12 cellular contexts compared by ENCODE assay signal in the genomic region with DNA sequence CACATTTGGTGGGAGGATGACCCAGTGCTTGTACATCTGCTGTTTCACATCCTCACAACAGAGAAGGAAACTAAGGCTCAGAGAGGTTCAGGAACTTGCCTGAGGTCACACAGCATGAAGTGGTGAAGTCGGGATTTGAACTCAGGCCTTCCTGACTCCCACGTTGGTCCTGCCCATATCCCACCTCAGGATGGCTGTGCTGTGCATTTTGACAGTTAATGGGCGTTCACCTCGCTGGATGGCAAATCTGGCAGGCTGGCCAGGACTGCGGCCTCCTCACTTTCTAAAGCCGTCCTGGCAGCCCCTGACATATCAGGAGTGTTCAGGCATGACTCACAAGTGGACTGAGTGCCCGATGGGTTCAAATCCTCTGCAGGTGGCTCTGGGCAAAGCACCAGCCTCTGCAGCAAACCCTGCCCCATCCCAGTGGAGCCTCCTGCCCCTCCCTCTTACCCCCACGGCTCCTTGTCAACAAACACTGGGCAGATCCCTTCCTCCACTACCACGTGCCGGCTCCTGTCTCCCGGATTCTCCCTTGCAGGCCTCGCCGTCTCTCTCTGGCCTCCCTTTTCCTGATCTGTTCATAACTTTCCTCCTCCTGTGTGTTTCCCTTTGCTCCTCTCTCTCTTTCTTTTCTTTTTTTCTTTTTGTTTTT. TPM values are rescaled to one million over a fixed set of nuclear protein-coding genes. Genes with fewer than 3 reads are reported as not detected.
DNase-seq lines count a peak whose midpoint lies in the region; ATAC-seq and TF ChIP-seq lines count a peak whose summit lies in the region.
"Had no signal": no experiment of that assay in that cellular context is flagged by ENCODE, and none has a peak within 500 bp of the region (broad histone marks: within the 10 kb centered on the region; RNA-seq: fewer than 3 reads in every experiment).

No MANE protein-coding gene starts in this region.

- peak overlapping the region; percentile 59 to 73 (median 68) for H3K27ac ChIP-seq in gastrocnemius medialis
- H3K27ac ChIP-seq: 22Rv1 had no signal

- TF ChIP-seq POLR2A in gastrocnemius medialis (IDR thresholded peaks at IDR 0.05): no peak

- TF ChIP-seq CTCF in gastrocnemius medialis (IDR thresholded peaks at IDR 0.05 in 4 of 5, conservative IDR thresholded peaks at IDR 0.05 in 1 of 5): no peak

- in situ Hi-C loops in gastrocnemius medialis (cut with MboI; ENCODE audit: low sequenced_read_pairs in 4 of 4): no loop called here

- no peaks in the 10 kb centered on the region for H3K9me3 ChIP-seq in gastrocnemius medialis

- H3K36me3 ChIP-seq in gastrocnemius medialis: no peaks in the 10 kb centered on the region

- no peak overlapping the region for H3K4me3 ChIP-seq in gastrocnemius medialis

- no peak overlapping the region for H3K4me3 Mint-ChIP-seq in T-helper 1 cell treated with Interleukin-12 subunit alpha and Interleukin-12 subunit beta and Interleukin-4 antibody, amounts not matched to agents 30 μg/mL and 1 μg/mL, for 36 hours

- peak overlapping the region; percentile 58 for H3K27ac Mint-ChIP-seq in T-helper 1 cell treated with Interleukin-12 subunit alpha and Interleukin-12 subunit beta and Interleukin-4 antibody, amounts not matched to agents 30 μg/mL and 1 μg/mL, for 36 hours

- peaks cover 18% of the 10 kb centered on the region for H3K4me1 Mint-ChIP-seq in T-helper 1 cell treated with Interleukin-12 subunit alpha and Interleukin-12 subunit beta and Interleukin-4 antibody, amounts not matched to agents 30 μg/mL and 1 μg/mL, for 36 hours (ENCODE audit: low read depth)

- no peaks in the 10 kb centered on the region for H3K27me3 Mint-ChIP-seq in T-helper 1 cell treated with Interleukin-12 subunit alpha and Interleukin-12 subunit beta and Interleukin-4 antibody, amounts not matched to agents 30 μg/mL and 1 μg/mL, for 36 hours (ENCODE audit: low read depth)

- H3K36me3 Mint-ChIP-seq in T-helper 1 cell treated with Interleukin-12 subunit alpha and Interleukin-12 subunit beta and Interleukin-4 antibody, amounts not matched to agents 30 μg/mL and 1 μg/mL, for 36 hours (ENCODE audit: low read depth): no peaks in the 10 kb centered on the region

- H3K27me3 ChIP-seq in gastrocnemius medialis: no peaks in the 10 kb centered on the region

- no peak for DNase-seq in T-helper 1 cell
- DNase-seq in left cardiac atrium: no peak
- DNase-seq in gastrocnemius medialis: peak; percentile 85 to 86
- DNase-seq: activated naive CD4-positive, alpha-beta T cell treated with Interleukin-2 at 50 U/mL for 16 hours; mesendoderm; NCI-H510A treated with DMSO at 0.1 percent for 48 hours had no signal

- H3K9me3 Mint-ChIP-seq in T-helper 1 cell treated with Interleukin-12 subunit alpha and Interleukin-12 subunit beta and Interleukin-4 antibody, amounts not matched to agents 30 μg/mL and 1 μg/mL, for 36 hours: no peaks in the 10 kb centered on the region

- intact Hi-C loops in left cardiac atrium (cut with DNase I) (no loop called here), gastrocnemius medialis (cut with DNase I; ENCODE audit: low total_unique reads) (no loop called here)

- peaks cover 5 to 10% of the 10 kb centered on the region in 2 donors for H3K4me1 ChIP-seq in gastrocnemius medialis

- peak; percentile 77 for ATAC-seq in SK-N-SH treated with all-trans-retinoic acid at 6 μM for 48 hours
- peak; percentile 40 to 91 for ATAC-seq in left cardiac atrium
- peak; percentile 92 to 94 for ATAC-seq in gastrocnemius medialis
- no peak for ATAC-seq in HG03196 (IDR thresholded peaks at IDR 0.05; ENCODE audit: unreplicated experiment)
- no peak for ATAC-seq in HG03097 (IDR thresholded peaks at IDR 0.05; ENCODE audit: low FRiP score, unreplicated experiment)
- ATAC-seq in HG03354 (IDR thresholded peaks at IDR 0.05; ENCODE audit: poor library complexity, severe bottlenecking, unreplicated experiment): no peak

TF ChIP-seq in SK-N-SH treated with all-trans-retinoic acid at 6 μM for 48 hours, 23 proteins besides CTCF, POLR2A, EP300 and RAD21:
- TF ChIP-seq OSR1 (CRISPR knock-in tag; IDR thresholded peaks at IDR 0.05) (0 out of 2 replicates have a peak, but pooled peaks have one; percentile 48), ZC3H10 (CRISPR knock-in tag; IDR thresholded peaks at IDR 0.05) (no peak)

RNA-seq across cellular contexts. Expression of a gene that starts 29.2 kb away (rescaled TPM):
- 10 to 100 TPM; 15.1 to 78.1 TPM for total RNA-seq in left cardiac atrium
- 10 to 100 TPM in 3 of 4 donors, 1 to 10 TPM in 1; 4.5 to 44.2 (median 16.4) TPM for total RNA-seq in gastrocnemius medialis

RNA-seq across cellular contexts. Expression of a gene that starts 47.8 kb away (rescaled TPM):
- total RNA-seq in left cardiac atrium (10 to 100 TPM; 17.7 to 24.3 TPM), gastrocnemius medialis (10 to 100 TPM; 16.6 to 30.0 (median 21.8) TPM)

Comparison
In these comparisons a context has a peak if more than half of its experiments do, and no peak if none do; other contexts are left out.
1. DNase-seq: peak in gastrocnemius medialis (2 of 2); none in T-helper 1 cell (0 of 5) and left cardiac atrium (single experiment).
2. ATAC-seq: peak in SK-N-SH treated with all-trans-retinoic acid at 6 μM for 48 hours (single experiment), left cardiac atrium (2 of 2) and gastrocnemius medialis (2 of 2); none in HG03196 (single experiment), HG03097 (single experiment) and HG03354 (single experiment).